ENCODE assay signal across 8 cellular contexts in the genomic region with DNA sequence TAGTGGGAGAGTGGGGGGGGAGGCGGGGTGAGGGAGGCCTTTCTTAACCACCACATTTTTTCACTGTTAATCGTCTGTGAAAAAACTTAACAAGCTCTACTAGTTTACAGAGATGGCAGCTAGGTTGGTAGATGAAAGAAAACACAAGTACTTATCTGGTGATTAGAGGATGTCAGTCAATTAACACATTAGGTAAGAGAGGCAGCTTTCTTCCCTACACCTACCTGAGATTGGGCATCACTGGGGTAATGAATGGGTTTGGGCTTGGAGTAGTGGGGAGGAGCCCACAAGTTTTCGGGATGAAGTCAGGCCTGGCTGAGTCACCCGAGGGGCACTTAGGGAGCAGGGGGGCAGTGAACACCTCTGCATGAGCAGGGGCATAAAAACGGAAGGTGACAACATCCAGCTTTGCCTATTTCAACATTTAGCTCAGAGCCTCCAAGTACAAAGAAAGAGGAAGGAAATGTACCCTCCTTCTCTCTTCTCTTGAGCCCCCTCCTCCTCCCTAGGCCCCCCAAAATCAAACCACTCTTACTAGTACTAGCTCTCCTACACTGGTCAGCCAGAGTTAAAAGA. TPM values are rescaled to one million over a fixed set of nuclear protein-coding genes. Genes with fewer than 3 reads are reported as not detected.
A peak's percentile ranks its signal among the peaks of the same experiment; 100 is the strongest.
DNase-seq lines count a peak whose midpoint lies in the region; ATAC-seq and TF ChIP-seq lines count a peak whose summit lies in the region.

No MANE protein-coding gene starts in this region.

- TF ChIP-seq CTCF in KMS-11 (conservative IDR thresholded peaks at IDR 0.05; ENCODE audit: low read depth, low read length), result no peak

- peak overlapping the region; percentile 67 to 96 (median 95) for H3K4me3 Mint-ChIP-seq in CD4-positive, alpha-beta memory T cell
- peak overlapping the region; percentile 96 for H3K4me3 Mint-ChIP-seq in activated naive CD8-positive, alpha-beta T cell

- H3K27ac Mint-ChIP-seq in CD4-positive, alpha-beta memory T cell, result peak overlapping the region in 6 of 7 donors; percentile 55 to 91 (median 67)
- peak overlapping the region; percentile 34 for H3K27ac Mint-ChIP-seq in activated naive CD8-positive, alpha-beta T cell

- peaks cover 0 to 2% (median 0%) of the 10 kb centered on the region in 8 donors for H3K9me3 Mint-ChIP-seq in CD4-positive, alpha-beta memory T cell
- no peaks in the 10 kb centered on the region for H3K9me3 Mint-ChIP-seq in activated naive CD8-positive, alpha-beta T cell (ENCODE audit: low read depth)

- intact Hi-C loops in CD4-positive, alpha-beta memory T cell (cut with micrococcal nuclease), result loop anchor here (5.0 kb wide), 1 partner anchor 352 kb away; the partner anchor contains the start of gene SRP9
- intact Hi-C loops in left colon (cut with DNase I, micrococcal nuclease), result no loop called here

- peaks cover 51 to 65% (median 59%) of the 10 kb centered on the region in 4 donors for H3K4me1 Mint-ChIP-seq in CD4-positive, alpha-beta memory T cell
- H3K4me1 Mint-ChIP-seq in activated naive CD8-positive, alpha-beta T cell (ENCODE audit: low read depth), result peaks cover 66% of the 10 kb centered on the region

- ATAC-seq in GM19395 (IDR thresholded peaks at IDR 0.05; ENCODE audit: unreplicated experiment) (no peak), left colon (no peak)

- POLR2A ChIA-PET in CD4-positive, alpha-beta memory T cell (lab: Charles Lee; ENCODE audit: partially characterized antibody), result interaction anchor here (0.9 to 9.1 kb wide), 8 partner anchors 9 to 637 kb away, joined by 4 to 319 read pairs (median 13); partner anchors contain the start of genes H3-3A, SRP9 and TMEM63A

- peaks cover 8 to 41% of the 10 kb centered on the region in 2 donors for H3K36me3 Mint-ChIP-seq in CD4-positive, alpha-beta memory T cell
- peaks cover under 1% of the 10 kb centered on the region for H3K36me3 Mint-ChIP-seq in activated naive CD8-positive, alpha-beta T cell

- H3K27me3 Mint-ChIP-seq in CD4-positive, alpha-beta memory T cell, result no peaks in the 10 kb centered on the region
- no peaks in the 10 kb centered on the region for H3K27me3 Mint-ChIP-seq in activated naive CD8-positive, alpha-beta T cell

- no peak overlapping the region for H3K9ac ChIP-seq in KMS-11
- H3K9ac ChIP-seq in muscle layer of colon (ENCODE audit: low read length), result peak overlapping the region; percentile 95

- H3K4me1 ChIP-seq in CD4-positive, alpha-beta memory T cell (ENCODE audit: insufficient read depth, low read length), result peaks cover 56% of the 10 kb centered on the region
- H3K4me1 ChIP-seq in KMS-11 (ENCODE audit: low read depth, poor library complexity, severe bottlenecking) (peaks cover 35% of the 10 kb centered on the region), muscle layer of colon (ENCODE audit: insufficient read depth, low read length) (peaks cover 49% of the 10 kb centered on the region)

- no peaks in the 10 kb centered on the region for H3K9me3 ChIP-seq in CD4-positive, alpha-beta memory T cell (ENCODE audit: control insufficient read depth in 1 of 2, low read length in 2 of 2)
- no peaks in the 10 kb centered on the region for H3K9me3 ChIP-seq in muscle layer of colon (ENCODE audit: low read length)

- H4K20me1 ChIP-seq in KMS-11 (ENCODE audit: insufficient read depth), result peaks cover 21% of the 10 kb centered on the region

- no peak overlapping the region for H2AFZ ChIP-seq in KMS-11 (ENCODE audit: low read depth)

- H3K36me3 ChIP-seq in CD4-positive, alpha-beta memory T cell (ENCODE audit: insufficient read depth, low read length), result peaks cover 8% of the 10 kb centered on the region
- no peaks in the 10 kb centered on the region; the same call in 1 of the 2 replicates for H3K36me3 ChIP-seq in KMS-11 (ENCODE audit: insufficient read depth)
- H3K36me3 ChIP-seq in muscle layer of colon (ENCODE audit: insufficient read depth, low read length), result peaks cover 3% of the 10 kb centered on the region

- DNase-seq in CD4-positive, alpha-beta memory T cell, result no peak
- no peak for DNase-seq in DMS 273 treated with DMSO at 0.1 percent for 48 hours (lab: John Stamatoyannopoulos, UW)
- no peak for DNase-seq in NCI-H345 treated with DMSO at 0.1 percent for 48 hours (lab: John Stamatoyannopoulos, UW; ENCODE audit: unreplicated experiment)
- no peak for DNase-seq in left colon

- CTCF ChIA-PET in CD4-positive, alpha-beta memory T cell (lab: Charles Lee; ENCODE audit: partially characterized antibody), result interaction anchor here (0.6 to 8.0 kb wide), 6 partner anchors 10 to 346 kb away, joined by 3 to 87 read pairs (median 4); no protein-coding TSS in a partner anchor

- peak overlapping the region; percentile 77 for H3K4me2 ChIP-seq in KMS-11

- H3K27me3 ChIP-seq in CD4-positive, alpha-beta memory T cell (ENCODE audit: insufficient read depth, low read length), result no peaks in the 10 kb centered on the region
- H3K27me3 ChIP-seq in KMS-11 (ENCODE audit: insufficient read depth, low read depth) (no peaks in the 10 kb centered on the region), muscle layer of colon (ENCODE audit: control insufficient read depth in 1 of 2, insufficient read depth in 2 of 2, low read length in 2 of 2) (no peaks in the 10 kb centered on the region)

- peak overlapping the region in 1 of 2 donors; percentile 1 for H3K4me3 ChIP-seq in CD4-positive, alpha-beta memory T cell (ENCODE audit: low read length in 2 of 2)
- H3K4me3 ChIP-seq in KMS-11 (IDR thresholded peaks at IDR 0.05; ENCODE audit: insufficient read depth, low read depth, low read length) (no peak overlapping the region), muscle layer of colon (ENCODE audit: low read depth in 1 of 2, low read length in 2 of 2) (peak overlapping the region; percentile 4 to 84)

- peaks cover 75% of the 10 kb centered on the region for H3K79me2 ChIP-seq in KMS-11 (ENCODE audit: insufficient read depth, low read depth)

- no peak overlapping the region for H3K27ac ChIP-seq in CD4-positive, alpha-beta memory T cell (ENCODE audit: low read depth, low read length)
- H3K27ac ChIP-seq in KMS-11, result no peak overlapping the region
- peak overlapping the region; percentile 97 for H3K27ac ChIP-seq in muscle layer of colon (ENCODE audit: low read depth, low read length)

RNA-seq across cellular contexts. Expression of gene LBR, which starts 2.5 kb away (rescaled TPM):
- total RNA-seq in CD4-positive, alpha-beta memory T cell, result 100 to 1,000 TPM; 138 to 150 TPM
- 100 to 1,000 TPM; 106 to 121 TPM for polyA plus RNA-seq in CD4-positive, alpha-beta memory T cell
- 10 to 100 TPM; 85.2 to 88.5 TPM for total RNA-seq in left colon
